1 cellular context compared by ENCODE assay signal in the genomic region with DNA sequence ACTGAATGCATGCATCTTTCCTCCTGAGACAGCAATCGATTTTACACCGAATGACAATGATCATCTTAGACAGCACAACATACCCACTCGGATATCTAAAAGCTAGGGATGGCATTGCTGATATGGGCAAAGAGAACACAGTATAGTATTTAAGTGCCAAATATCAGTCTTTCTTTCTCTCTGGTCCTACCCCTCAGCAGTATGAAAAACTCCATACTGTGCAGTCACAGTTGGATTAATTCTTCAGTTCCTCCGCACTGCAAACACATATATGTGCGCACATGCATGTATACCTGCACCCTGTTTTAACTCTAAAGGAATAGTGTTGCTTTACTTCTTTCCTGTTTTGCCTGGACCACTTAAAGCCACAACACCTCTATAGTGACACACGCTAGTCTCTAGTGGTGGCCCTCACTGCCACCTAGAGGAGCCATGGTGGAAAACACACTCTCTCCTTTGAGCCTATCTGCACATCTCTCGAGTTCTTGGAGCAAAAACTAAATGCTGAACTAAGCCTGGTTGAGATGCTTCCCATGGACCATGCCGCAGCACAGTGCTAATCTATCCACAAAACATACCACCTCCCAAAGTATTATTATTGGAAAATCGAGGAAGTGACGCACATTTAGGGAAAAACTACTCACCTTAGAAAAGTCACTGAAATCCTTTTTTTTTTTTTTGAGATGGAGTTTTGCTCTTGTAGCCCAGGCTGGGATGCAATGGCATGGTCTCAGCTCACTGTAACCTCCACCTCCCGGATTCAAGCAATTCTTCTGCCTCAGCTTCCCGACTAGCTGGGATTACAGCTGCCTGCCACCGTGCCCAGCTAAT.
TF ChIP-seq lines count a peak whose summit lies in the region.

No MANE protein-coding gene starts in this region.

TF ChIP-seq in endothelial cell of umbilical vein, 7 proteins besides CTCF, POLR2A, EP300 and RAD21:
- TF ChIP-seq MYC (IDR thresholded peaks at IDR 0.05; ENCODE audit: low read depth, low read length) (no peak), GATA2 (IDR thresholded peaks at IDR 0.05; ENCODE audit: insufficient read depth, insufficient read length, low read depth, low read length) (peak; percentile 42)
